Comparison of ENCODE assay signal across 8 cellular contexts in the genomic region with DNA sequence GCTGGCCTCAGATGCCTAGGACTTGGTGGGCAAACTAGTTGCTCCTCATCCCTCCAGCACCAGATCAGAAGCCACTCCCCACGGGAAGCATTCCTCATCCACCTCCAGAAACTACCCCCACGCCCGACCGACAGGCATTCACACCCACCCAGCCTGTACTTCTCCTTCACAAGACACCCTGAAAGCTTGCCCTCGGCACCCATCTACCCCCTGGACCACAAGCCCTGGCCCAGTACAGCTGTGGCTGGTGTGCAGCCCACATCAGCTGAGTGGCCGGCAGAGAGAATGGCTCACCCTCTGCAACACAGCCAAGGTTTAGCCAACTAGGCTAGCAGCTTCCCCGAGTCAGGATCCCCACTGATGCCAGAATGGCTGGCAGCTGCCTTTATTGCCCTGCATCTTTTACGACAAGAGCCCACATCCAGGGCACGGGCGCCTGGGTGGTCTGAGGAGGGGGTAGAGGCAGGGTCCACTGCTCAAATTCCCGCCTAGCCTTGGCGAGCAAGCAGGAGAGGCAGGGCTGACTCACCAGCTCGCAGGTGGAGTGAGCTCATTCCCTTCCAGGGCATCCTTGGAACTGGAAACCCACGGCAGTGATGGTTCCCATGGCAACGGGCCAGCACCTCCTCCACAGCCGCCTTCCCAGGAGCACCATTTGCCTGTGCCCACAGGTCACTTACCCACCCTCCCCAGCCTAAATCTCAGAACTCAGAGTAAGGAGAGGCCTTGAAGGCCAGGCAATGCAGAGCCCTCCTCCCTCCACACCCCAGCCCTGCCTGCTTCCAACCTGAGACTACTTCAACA. TPM values are rescaled to one million over a fixed set of nuclear protein-coding genes. Genes with fewer than 3 reads are reported as not detected.
A peak's percentile ranks its signal among the peaks of the same experiment; 100 is the strongest.
DNase-seq lines count a peak whose midpoint lies in the region; TF ChIP-seq lines count a peak whose summit lies in the region.

No MANE protein-coding gene starts in this region.

- no peak overlapping the region for H2BK120ac ChIP-seq in mesenchymal stem cell (ENCODE audit: low read depth, low read length)

- no peak overlapping the region for H4K91ac ChIP-seq in mesenchymal stem cell (ENCODE audit: low read length)

- no peak overlapping the region for H3K4me2 ChIP-seq in mesenchymal stem cell (ENCODE audit: low read length, poor library complexity, severe bottlenecking)

- DNase-seq in AG04450 (ENCODE audit: low read depth, low spot score) (no peak), HPDE6-E6E7 (ENCODE audit: extremely low spot score) (peak; percentile 78), amygdala (lab: John Stamatoyannopoulos, UW) (peak in 37 of 56 donors; percentile 10 to 77 (median 45)), mesenchymal stem cell (no peak), NOMO-1 (lab: John Stamatoyannopoulos, UW; ENCODE audit: unreplicated experiment in 2 of 2) (no peak), GOT3 (lab: John Stamatoyannopoulos, UW) (no peak)
- DNase-seq in activated CD4-positive, alpha-beta T cell treated with anti-CD3 and anti-CD28 coated beads, Interleukin-2, amount 50 U/mL, for 48 hours = no peak
- no peak for DNase-seq in activated T-cell treated with anti-CD3 and anti-CD28 coated beads, Interleukin-2, amount 50 U/mL, for 1 hour

- H2AK5ac ChIP-seq in mesenchymal stem cell (ENCODE audit: low read length, severe bottlenecking) = no peak overlapping the region

- H3K27me3 ChIP-seq in AG04450 (ENCODE audit: control insufficient read depth, insufficient read depth, low read length) (no peaks in the 10 kb centered on the region), mesenchymal stem cell (ENCODE audit: control insufficient read depth in 1 of 2, insufficient read depth in 1 of 2, low read length in 2 of 2) (no peaks in the 10 kb centered on the region)

- H2BK15ac ChIP-seq in mesenchymal stem cell (ENCODE audit: low read depth, poor library complexity, severe bottlenecking) = no peak overlapping the region

- H3K36me3 ChIP-seq in mesenchymal stem cell (ENCODE audit: control insufficient read depth in 1 of 2, insufficient read depth in 2 of 2, low read depth in 1 of 2, low read length in 2 of 2) = peaks cover 14 to 42% of the 10 kb centered on the region in 2 experiments

- H3K4me3 ChIP-seq in AG04450 (ENCODE audit: low read depth, low read length) (no peak overlapping the region), mesenchymal stem cell (ENCODE audit: insufficient read depth in 1 of 2, low read depth in 1 of 2, low read length in 2 of 2) (no peak overlapping the region)

- no peak overlapping the region for H3K14ac ChIP-seq in mesenchymal stem cell (ENCODE audit: low read length in 2 of 2)

- no peak for TF ChIP-seq CTCF in AG04450 (IDR thresholded peaks at IDR 0.05; ENCODE audit: low read depth, low read length)

- CTCF ChIA-PET in AG04450 (lab: Charles Lee) = interaction anchor here (1.8 to 2.1 kb wide), 2 partner anchors 10 to 51 kb away, joined by 5 read pairs; no protein-coding TSS in a partner anchor

- no peak overlapping the region for H3K9ac ChIP-seq in mesenchymal stem cell (ENCODE audit: low read length)

- H2BK12ac ChIP-seq in mesenchymal stem cell (ENCODE audit: low read length in 2 of 2) = peak overlapping the region in 1 of 2 experiments; percentile 4

- no peak overlapping the region for H3K4ac ChIP-seq in mesenchymal stem cell (ENCODE audit: low read depth in 1 of 2, low read length in 2 of 2)

- POLR2A ChIA-PET in AG04450 (lab: Yijun Ruan, JAX) = interaction anchor here (1.0 to 1.4 kb wide), 3 partner anchors 9 to 16 kb away, joined by 4 to 8 read pairs (median 5); no protein-coding TSS in a partner anchor

- H3K9me3 ChIP-seq in AG04450 (ENCODE audit: control insufficient read depth, insufficient read depth, low read length) (no peaks in the 10 kb centered on the region), mesenchymal stem cell (ENCODE audit: control insufficient read depth, low read length) (no peaks in the 10 kb centered on the region)

- H3K79me1 ChIP-seq in mesenchymal stem cell (replicated peaks; ENCODE audit: low read length, poor library complexity, severe bottlenecking) = no peaks in the 10 kb centered on the region

- 80% methylated on average over 16 of the region's 16 CpGs for WGBS in mesenchymal stem cell

- no peak overlapping the region for H2AFZ ChIP-seq in mesenchymal stem cell (ENCODE audit: low read depth, low read length)

- H3K27ac ChIP-seq in AG04450 (ENCODE audit: low read depth, low read length) (peak overlapping the region; percentile 68), mesenchymal stem cell (ENCODE audit: low read length, poor library complexity, severe bottlenecking) (peak overlapping the region; percentile 31)

- H4K8ac ChIP-seq in mesenchymal stem cell (ENCODE audit: low read length) = peak overlapping the region; percentile 10

- H3K4me1 ChIP-seq in mesenchymal stem cell (ENCODE audit: control insufficient read depth, insufficient read depth, low read depth, low read length) = peaks cover 57% of the 10 kb centered on the region

- H3K18ac ChIP-seq in mesenchymal stem cell (ENCODE audit: low read depth in 1 of 2, low read length in 2 of 2) = no peak overlapping the region

- H2BK5ac ChIP-seq in mesenchymal stem cell (ENCODE audit: low read depth, low read length, poor library complexity, severe bottlenecking) = no peak overlapping the region

- H3K23ac ChIP-seq in mesenchymal stem cell (ENCODE audit: low read length in 2 of 2) = no peak overlapping the region

RNA-seq across cellular contexts. Expression of a gene that starts 17.1 kb away (rescaled TPM):
- polyA plus RNA-seq in AG04450 (2011; rRNA removed) = 641 and 751 TPM in 2 replicates
- polyA minus RNA-seq in AG04450 (2011; rRNA and poly(A)+ RNA removed) = 1,243 and 1,580 TPM in 2 replicates
- 359 TPM for polyA plus RNA-seq in mesenchymal stem cell (2013, experiment 1 of 2)
- 344 TPM for polyA plus RNA-seq in mesenchymal stem cell (2013, experiment 2 of 2)

Comparison
In these comparisons a context has a peak if more than half of its experiments do, and no peak if none do; other contexts are left out.
1. DNase-seq: peak in HPDE6-E6E7 (single experiment) and amygdala (37 of 56); none in AG04450 (single experiment), mesenchymal stem cell (single experiment), activated CD4-positive, alpha-beta T cell treated with anti-CD3 and anti-CD28 coated beads, Interleukin-2, amount 50 U/mL, for 48 hours (0 of 2), activated T-cell treated with anti-CD3 and anti-CD28 coated beads, Interleukin-2, amount 50 U/mL, for 1 hour (single experiment), NOMO-1 (0 of 2) and GOT3 (single experiment).